In the genomic region with DNA sequence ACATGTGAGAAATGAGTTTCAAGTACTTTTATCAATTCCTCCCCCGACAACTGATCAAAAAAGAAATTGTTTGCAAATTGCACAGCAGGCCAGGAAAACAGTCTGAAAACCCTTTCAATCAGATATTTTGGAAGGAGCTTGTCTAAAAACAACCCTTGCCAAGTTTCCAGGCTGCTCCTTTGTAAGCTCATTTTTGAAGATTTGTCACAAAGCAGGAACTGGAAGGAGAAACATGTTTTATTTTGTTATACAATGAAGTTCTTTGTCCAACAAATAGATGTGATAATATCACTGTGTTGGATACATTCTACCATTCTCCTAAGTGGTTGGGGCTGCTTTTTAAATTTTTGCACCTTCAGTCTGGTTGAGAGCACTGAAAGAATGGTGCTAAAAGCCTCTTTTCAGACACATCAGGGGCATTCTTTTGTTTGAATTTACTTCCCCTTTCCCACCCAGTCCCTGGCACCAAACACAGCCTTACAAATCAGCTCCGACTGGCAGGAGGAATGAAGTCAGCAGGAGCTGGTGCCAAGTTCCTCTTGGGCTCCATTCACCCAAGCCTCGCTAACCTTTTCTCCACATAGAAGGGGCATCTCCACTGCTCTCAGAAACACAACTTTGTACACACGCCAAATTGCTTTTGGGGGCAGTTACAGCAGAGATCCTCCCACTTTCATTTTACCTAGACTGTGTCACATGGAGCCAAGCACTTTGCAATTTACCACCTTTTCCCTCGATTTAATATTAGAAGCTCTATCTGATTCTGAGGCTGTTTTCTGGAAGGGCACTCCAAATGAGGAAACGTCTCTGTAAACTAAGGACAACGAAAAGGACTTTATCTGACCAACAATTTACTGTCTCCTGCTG, we compare ENCODE assay signal across 1 cellular context.
TF ChIP-seq lines count a peak whose summit lies in the region.

No MANE protein-coding gene starts in this region.

TF ChIP-seq in HepG2, 621 proteins besides CTCF, POLR2A, EP300 and RAD21 (continued from another document):
- TF ChIP-seq, protein P1, sequence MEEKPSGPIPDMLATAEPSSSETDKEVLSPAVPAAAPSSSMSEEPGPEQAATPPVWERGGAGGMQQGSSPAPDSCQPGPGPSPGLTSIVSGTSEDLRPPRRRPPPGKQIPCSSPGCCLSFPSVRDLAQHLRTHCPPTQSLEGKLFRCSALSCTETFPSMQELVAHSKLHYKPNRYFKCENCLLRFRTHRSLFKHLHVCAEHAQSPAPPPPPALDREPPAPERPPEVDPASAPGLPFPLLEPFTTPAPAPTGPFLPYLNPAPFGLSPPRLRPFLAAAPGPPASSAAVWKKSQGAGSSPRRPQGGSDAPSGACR (CRISPR knock-in tag; IDR thresholded peaks at IDR 0.05) = no peak
- TF ChIP-seq ETV6 (CRISPR knock-in tag; conservative IDR thresholded peaks at IDR 0.05) (no peak), ARHGAP35 (CRISPR knock-in tag; IDR thresholded peaks at IDR 0.05; ENCODE audit: borderline replicate concordance) (no peak), ZNF432 (CRISPR knock-in tag; IDR thresholded peaks at IDR 0.05; ENCODE audit: borderline replicate concordance) (no peak), ZNF816 (CRISPR knock-in tag; IDR thresholded peaks at IDR 0.05; ENCODE audit: borderline replicate concordance) (no peak), ZNF30 (CRISPR knock-in tag; IDR thresholded peaks at IDR 0.05) (no peak), ZNF746 (CRISPR knock-in tag; IDR thresholded peaks at IDR 0.05) (no peak), SIN3B (IDR thresholded peaks at IDR 0.05; ENCODE audit: low read length) (no peak), ZMYM3 (CRISPR knock-in tag; IDR thresholded peaks at IDR 0.05) (no peak), ASH2L (IDR thresholded peaks at IDR 0.05; ENCODE audit: insufficient read length, low read depth, low read length) (no peak)
- TF ChIP-seq, protein P2, sequence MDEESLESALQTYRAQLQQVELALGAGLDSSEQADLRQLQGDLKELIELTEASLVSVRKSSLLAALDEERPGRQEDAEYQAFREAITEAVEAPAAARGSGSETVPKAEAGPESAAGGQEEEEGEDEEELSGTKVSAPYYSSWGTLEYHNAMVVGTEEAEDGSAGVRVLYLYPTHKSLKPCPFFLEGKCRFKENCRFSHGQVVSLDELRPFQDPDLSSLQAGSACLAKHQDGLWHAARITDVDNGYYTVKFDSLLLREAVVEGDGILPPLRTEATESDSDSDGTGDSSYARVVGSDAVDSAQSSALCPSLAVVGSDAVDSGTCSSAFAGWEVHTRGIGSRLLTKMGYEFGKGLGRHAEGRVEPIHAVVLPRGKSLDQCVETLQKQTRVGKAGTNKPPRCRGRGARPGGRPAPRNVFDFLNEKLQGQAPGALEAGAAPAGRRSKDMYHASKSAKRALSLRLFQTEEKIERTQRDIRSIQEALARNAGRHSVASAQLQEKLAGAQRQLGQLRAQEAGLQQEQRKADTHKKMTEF (CRISPR knock-in tag; IDR thresholded peaks at IDR 0.05) = no peak
- TF ChIP-seq, protein P3, sequence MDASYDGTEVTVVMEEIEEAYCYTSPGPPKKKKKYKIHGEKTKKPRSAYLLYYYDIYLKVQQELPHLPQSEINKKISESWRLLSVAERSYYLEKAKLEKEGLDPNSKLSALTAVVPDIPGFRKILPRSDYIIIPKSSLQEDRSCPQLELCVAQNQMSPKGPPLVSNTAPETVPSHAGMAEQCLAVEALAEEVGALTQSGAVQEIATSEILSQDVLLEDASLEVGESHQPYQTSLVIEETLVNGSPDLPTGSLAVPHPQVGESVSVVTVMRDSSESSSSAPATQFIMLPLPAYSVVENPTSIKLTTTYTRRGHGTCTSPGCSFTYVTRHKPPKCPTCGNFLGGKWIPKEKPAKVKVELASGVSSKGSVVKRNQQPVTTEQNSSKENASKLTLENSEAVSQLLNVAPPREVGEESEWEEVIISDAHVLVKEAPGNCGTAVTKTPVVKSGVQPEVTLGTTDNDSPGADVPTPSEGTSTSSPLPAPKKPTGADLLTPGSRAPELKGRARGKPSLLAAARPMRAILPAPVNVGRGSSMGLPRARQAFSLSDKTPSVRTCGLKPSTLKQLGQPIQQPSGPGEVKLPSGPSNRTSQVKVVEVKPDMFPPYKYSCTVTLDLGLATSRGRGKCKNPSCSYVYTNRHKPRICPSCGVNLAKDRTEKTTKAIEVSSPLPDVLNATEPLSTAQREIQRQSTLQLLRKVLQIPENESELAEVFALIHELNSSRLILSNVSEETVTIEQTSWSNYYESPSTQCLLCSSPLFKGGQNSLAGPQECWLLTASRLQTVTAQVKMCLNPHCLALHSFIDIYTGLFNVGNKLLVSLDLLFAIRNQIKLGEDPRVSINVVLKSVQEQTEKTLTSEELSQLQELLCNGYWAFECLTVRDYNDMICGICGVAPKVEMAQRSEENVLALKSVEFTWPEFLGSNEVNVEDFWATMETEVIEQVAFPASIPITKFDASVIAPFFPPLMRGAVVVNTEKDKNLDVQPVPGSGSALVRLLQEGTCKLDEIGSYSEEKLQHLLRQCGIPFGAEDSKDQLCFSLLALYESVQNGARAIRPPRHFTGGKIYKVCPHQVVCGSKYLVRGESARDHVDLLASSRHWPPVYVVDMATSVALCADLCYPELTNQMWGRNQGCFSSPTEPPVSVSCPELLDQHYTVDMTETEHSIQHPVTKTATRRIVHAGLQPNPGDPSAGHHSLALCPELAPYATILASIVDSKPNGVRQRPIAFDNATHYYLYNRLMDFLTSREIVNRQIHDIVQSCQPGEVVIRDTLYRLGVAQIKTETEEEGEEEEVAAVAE (CRISPR knock-in tag; IDR thresholded peaks at IDR 0.05; ENCODE audit: borderline replicate concordance) = no peak
